ENCODE assay signal across 9 cellular contexts in genomic region chr2:81097361-81097760, GRCh38.
"Had no signal": no experiment of that assay in that cellular context is flagged by ENCODE, and none has a peak within 500 bp of the region (broad histone marks: within the 10 kb centered on the region; RNA-seq: fewer than 3 reads in every experiment).

No MANE protein-coding gene starts in this region.

- H3K27me3 Mint-ChIP-seq: IgD-negative memory B cell had no signal

- H3K27ac Mint-ChIP-seq: IgD-negative memory B cell had no signal

- DNase-seq: IMR-90, Karpas-422, KBM-7, KG1 had no signal

- H3K9ac ChIP-seq: KMS-11 had no signal

- H3K4me3 Mint-ChIP-seq: IgD-negative memory B cell had no signal

- H3K4me3 ChIP-seq: K562 had no signal

- H3K27ac ChIP-seq: HL-60, KMS-11 had no signal

- H3K36me3 Mint-ChIP-seq: IgD-negative memory B cell had no signal

- ATAC-seq: HepG2, K562 had no signal

- H3K4me2 ChIP-seq: KMS-11 had no signal

- H3K4me1 Mint-ChIP-seq: IgD-negative memory B cell had no signal
